In genomic region chr14:22847661-22848341, GRCh38 we compare ENCODE assay signal across 10 cellular contexts. TPM values are rescaled to one million over a fixed set of nuclear protein-coding genes. Genes with fewer than 3 reads are reported as not detected.
DNase-seq lines count a peak whose midpoint lies in the region; ATAC-seq and TF ChIP-seq lines count a peak whose summit lies in the region.
"Had no signal": no experiment of that assay in that cellular context is flagged by ENCODE, and none has a peak within 500 bp of the region (broad histone marks: within the 10 kb centered on the region; RNA-seq: fewer than 3 reads in every experiment).

No MANE protein-coding gene starts in this region.

- no peak overlapping the region for H3K27ac Mint-ChIP-seq in Caco-2 (ENCODE audit: unreplicated experiment)

- H3K9me3 ChIP-seq in A673 (ENCODE audit: low read depth, low read length, poor library complexity, severe bottlenecking) (no peaks in the 10 kb centered on the region), HUES48 (ENCODE audit: control insufficient read depth, insufficient read depth, low read length) (no peaks in the 10 kb centered on the region), duodenal mucosa (ENCODE audit: control insufficient read depth in 1 of 2, low read length in 2 of 2) (no peaks in the 10 kb centered on the region), mucosa of rectum (ENCODE audit: control insufficient read depth in 2 of 2, low read length in 2 of 2) (no peaks in the 10 kb centered on the region), Caco-2 (no peaks in the 10 kb centered on the region)

- intact Hi-C loops in A673 (cut with micrococcal nuclease; ENCODE audit: unreplicated experiment) = no loop called here
- intact Hi-C loops in Caco-2 (cut with micrococcal nuclease; ENCODE audit: unreplicated experiment) = no loop called here

- H3K36me3 Mint-ChIP-seq in Caco-2 (ENCODE audit: insufficient read depth, unreplicated experiment) = peaks cover 32% of the 10 kb centered on the region
- H3K36me3 Mint-ChIP-seq: CD4-positive, alpha-beta memory T cell had no signal

- H3K4me3 ChIP-seq in A673 (ENCODE audit: low read depth, low read length, poor library complexity, severe bottlenecking) (no peak overlapping the region), HUES48 (ENCODE audit: low read depth, low read length) (no peak overlapping the region), duodenal mucosa (ENCODE audit: low read depth in 1 of 2, low read length in 2 of 2) (no peak overlapping the region), mucosa of rectum (ENCODE audit: low read length in 2 of 2) (no peak overlapping the region), Caco-2 (ENCODE audit: low read depth, low read length) (no peak overlapping the region)

- H3K4me1 Mint-ChIP-seq in Caco-2 (ENCODE audit: low read depth, unreplicated experiment) = peaks cover 3% of the 10 kb centered on the region

- H3K27me3 ChIP-seq in A673 (replicated peaks; ENCODE audit: insufficient read depth, low read depth, low read length, poor library complexity) (no peaks in the 10 kb centered on the region), HUES48 (ENCODE audit: control insufficient read depth, insufficient read depth, low read length) (no peaks in the 10 kb centered on the region), duodenal mucosa (ENCODE audit: control insufficient read depth in 1 of 2, insufficient read depth in 2 of 2, low read length in 2 of 2) (no peaks in the 10 kb centered on the region), mucosa of rectum (ENCODE audit: control insufficient read depth in 2 of 2, insufficient read depth in 2 of 2, low read length in 2 of 2) (no peaks in the 10 kb centered on the region), Caco-2 (replicated peaks; ENCODE audit: control insufficient read depth, insufficient read depth, low read length) (no peaks in the 10 kb centered on the region)

- no peak overlapping the region for H3K4me3 Mint-ChIP-seq in Caco-2 (ENCODE audit: unreplicated experiment)
- H3K4me3 Mint-ChIP-seq: CD4-positive, alpha-beta memory T cell had no signal

- CTCF ChIA-PET in A673 (lab: Charles Lee) = no interaction called here
- CTCF ChIA-PET in Caco-2 (lab: Charles Lee) = interaction anchor here (1.0 kb wide), 1 partner anchor 28 kb away, joined by 3 read pairs; no protein-coding TSS in a partner anchor

- H3K36me3 ChIP-seq in A673 (ENCODE audit: insufficient read depth, low read length, poor library complexity, severe bottlenecking) = peaks cover 34% of the 10 kb centered on the region
- peaks cover 39% of the 10 kb centered on the region for H3K36me3 ChIP-seq in HUES48 (ENCODE audit: control insufficient read depth, insufficient read depth, low read length)
- peaks cover 18 to 39% of the 10 kb centered on the region in 2 donors for H3K36me3 ChIP-seq in duodenal mucosa (ENCODE audit: control insufficient read depth in 1 of 2, insufficient read depth in 2 of 2, low read length in 2 of 2)
- H3K36me3 ChIP-seq in mucosa of rectum (ENCODE audit: control insufficient read depth in 2 of 2, insufficient read depth in 2 of 2, low read length in 2 of 2) = peaks cover 31 to 33% of the 10 kb centered on the region in 2 donors
- H3K36me3 ChIP-seq in Caco-2 (ENCODE audit: control insufficient read depth, insufficient read depth, low read length) = peaks cover 5% of the 10 kb centered on the region

- no TSS peak for BruUV-seq in A673 (replicated peaks; lab: Mats Ljungman, UMichigan)
- no TSS peak for BruUV-seq in Caco-2 (replicated peaks; lab: Mats Ljungman, UMichigan)

- POLR2A ChIA-PET in A673 (lab: Charles Lee; ENCODE audit: low non-redundant PET) = no interaction called here
- POLR2A ChIA-PET in Caco-2 (lab: Charles Lee) = interaction anchor here (0.5 kb wide), 1 partner anchor 42 kb away, joined by 4 read pairs; no protein-coding TSS in a partner anchor

- no peaks in the 10 kb centered on the region for H3K27me3 Mint-ChIP-seq in Caco-2 (ENCODE audit: insufficient read depth, unreplicated experiment)

- no peaks in the 10 kb centered on the region for H3K9me3 Mint-ChIP-seq in Caco-2 (ENCODE audit: unreplicated experiment)

- H3K9ac ChIP-seq in HUES48 (ENCODE audit: low read depth, low read length) (no peak overlapping the region), duodenal mucosa (ENCODE audit: low read depth in 1 of 2, low read length in 2 of 2) (peak overlapping the region in 1 of 2 donors; percentile 24), mucosa of rectum (ENCODE audit: low read depth in 1 of 2, low read length in 2 of 2) (peak overlapping the region in 1 of 2 donors; percentile 9)

- H3K27ac ChIP-seq in A673 (ENCODE audit: low read depth, low read length, poor library complexity, severe bottlenecking) (peak overlapping the region; percentile 77), HUES48 (ENCODE audit: low read depth, low read length) (peak overlapping the region; percentile 64), duodenal mucosa (ENCODE audit: low read depth, low read length) (peak overlapping the region; percentile 81), mucosa of rectum (ENCODE audit: low read depth in 2 of 2, low read length in 2 of 2) (peak overlapping the region; percentile 69 to 87)

- DNase-seq in A673 (ENCODE audit: low spot score) = no peak
- DNase-seq in effector CD4-positive, alpha-beta T cell = no peak
- DNase-seq in Caco-2 = no peak
- DNase-seq: CD4-positive, alpha-beta memory T cell; effector memory CD4-positive, alpha-beta T cell had no signal

- peaks cover 24% of the 10 kb centered on the region for H3K4me1 ChIP-seq in A673 (ENCODE audit: insufficient read depth, low read length, poor library complexity, severe bottlenecking)
- peaks cover 23% of the 10 kb centered on the region for H3K4me1 ChIP-seq in HUES48 (ENCODE audit: control insufficient read depth, insufficient read depth, low read length)
- peaks cover 31 to 46% of the 10 kb centered on the region in 2 donors for H3K4me1 ChIP-seq in duodenal mucosa (ENCODE audit: control insufficient read depth in 1 of 2, insufficient read depth in 2 of 2, low read length in 2 of 2)
- peaks cover 18 to 22% of the 10 kb centered on the region in 2 donors for H3K4me1 ChIP-seq in mucosa of rectum (ENCODE audit: control insufficient read depth in 2 of 2, insufficient read depth in 2 of 2, low read length in 2 of 2)
- H3K4me1 ChIP-seq in Caco-2 = peaks cover 11% of the 10 kb centered on the region

- ATAC-seq in GM21390 (IDR thresholded peaks at IDR 0.05; ENCODE audit: unreplicated experiment) (no peak), HG03280 (IDR thresholded peaks at IDR 0.05; ENCODE audit: unreplicated experiment) (no peak)

- TF ChIP-seq CTCF in A673 (conservative IDR thresholded peaks at IDR 0.05; ENCODE audit: low read depth, low read length) (no peak), Caco-2 (IDR thresholded peaks at IDR 0.05; ENCODE audit: insufficient read depth in 1 of 2, low read depth in 1 of 2, low read length in 1 of 2, severe bottlenecking in 1 of 2, unreplicated experiment in 1 of 2) (no peak)

RNA-seq across cellular contexts. Expression of gene MMP14, which starts 11.4 kb away (rescaled TPM):
- total RNA-seq in A673 (2021) (91.3 and 110 TPM in 2 replicates), Caco-2 (2022) (57.2 and 62.9 TPM in 2 replicates)

RNA-seq across cellular contexts. Expression of gene MRPL52, which starts 18.1 kb away (rescaled TPM):
- 169 and 187 TPM in 2 replicates for total RNA-seq in A673 (2021)
- total RNA-seq in Caco-2 (2022) = 149 TPM in 2 replicates

RNA-seq across cellular contexts. Expression of gene LRP10, which starts 23.7 kb away (rescaled TPM):
- total RNA-seq in A673 (2021) (7.8 and 11.8 TPM in 2 replicates), Caco-2 (2022) (29.6 and 34.0 TPM in 2 replicates)

RNA-seq across cellular contexts. Expression of gene SLC7A7, which starts 32.6 kb away (rescaled TPM):
- 1.9 and 2.3 TPM in 2 replicates for total RNA-seq in A673 (2021)
- total RNA-seq in Caco-2 (2022) = 380 and 443 TPM in 2 replicates

RNA-seq across cellular contexts. Expression of gene REM2, which starts 35.2 kb away (rescaled TPM):
- total RNA-seq in A673 (2021) (0.15 TPM in 1 of 2 replicates, not detected in the other), Caco-2 (2022) (0.41 and 0.44 TPM in 2 replicates)
